Comparison of ENCODE assay signal across 13 cellular contexts in the genomic region with DNA sequence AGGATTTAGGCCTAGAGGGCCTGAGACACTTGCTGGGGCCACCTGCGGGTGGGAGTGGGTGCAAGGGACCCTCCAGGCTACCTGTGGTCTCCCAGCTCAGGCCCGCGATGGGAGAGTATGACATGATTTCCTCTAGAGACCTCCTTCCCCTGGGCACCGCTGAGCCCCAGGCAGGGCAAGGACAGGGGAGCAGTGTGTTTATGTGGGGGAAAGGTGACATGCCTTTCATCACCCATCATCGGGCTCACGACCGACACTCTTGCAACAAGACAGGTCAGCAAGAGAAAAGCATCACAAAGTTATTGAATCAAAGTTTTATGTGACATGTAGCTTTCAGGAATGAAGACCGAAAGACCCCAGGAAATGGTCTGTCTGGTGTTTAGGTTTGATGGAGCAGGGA. TPM values are rescaled to one million over a fixed set of nuclear protein-coding genes. Genes with fewer than 3 reads are reported as not detected.
DNase-seq lines count a peak whose midpoint lies in the region; ATAC-seq and TF ChIP-seq lines count a peak whose summit lies in the region.
"Had no signal": no experiment of that assay in that cellular context is flagged by ENCODE, and none has a peak within 500 bp of the region (broad histone marks: within the 10 kb centered on the region; RNA-seq: fewer than 3 reads in every experiment).

No MANE protein-coding gene starts in this region.

- no peak overlapping the region for H3K4ac ChIP-seq in neuronal stem cell (ENCODE audit: low read length)

- CTCF ChIA-PET in CD8-positive, alpha-beta memory T cell (lab: Charles Lee): interaction anchor here (1.0 to 7.4 kb wide), 8 partner anchors 9 to 29 kb away, joined by 3 to 69 read pairs (median 11); no protein-coding TSS in a partner anchor

- H3K18ac ChIP-seq in neuronal stem cell (ENCODE audit: low read length): peak overlapping the region; percentile 32

- TF ChIP-seq CTCF in endodermal cell (conservative IDR thresholded peaks at IDR 0.05): no peak

- POLR2A ChIA-PET in CD8-positive, alpha-beta memory T cell (lab: Charles Lee): interaction anchor here (0.9 to 2.1 kb wide), 3 partner anchors 9 to 14 kb away, joined by 4 to 9 read pairs (median 5); no protein-coding TSS in a partner anchor

- no peaks in the 10 kb centered on the region for H3K27me3 Mint-ChIP-seq in CD8-positive, alpha-beta memory T cell
- H3K27me3 Mint-ChIP-seq in endodermal cell (ENCODE audit: insufficient read depth): no peaks in the 10 kb centered on the region

- no peaks in the 10 kb centered on the region for H3K36me3 ChIP-seq in CD8-positive, alpha-beta memory T cell (ENCODE audit: insufficient read depth, low read length)
- H3K36me3 ChIP-seq in NT2/D1 (ENCODE audit: insufficient read depth, insufficient read length, low read length) (peaks cover 29% of the 10 kb centered on the region), endodermal cell (ENCODE audit: control insufficient read depth, insufficient read depth, low read length) (peaks cover 3% of the 10 kb centered on the region), neuronal stem cell (replicated peaks in 1 of 2; ENCODE audit: control insufficient read depth in 2 of 2, insufficient read depth in 2 of 2, low read length in 2 of 2) (peaks cover 1 to 4% of the 10 kb centered on the region in 2 donors)

- peak overlapping the region; percentile 93 to 100 (median 98) for H3K27ac Mint-ChIP-seq in CD8-positive, alpha-beta memory T cell
- peak overlapping the region; percentile 86 for H3K27ac Mint-ChIP-seq in endodermal cell

- H3K4me1 Mint-ChIP-seq in CD8-positive, alpha-beta memory T cell: peaks cover 63 to 76% (median 66%) of the 10 kb centered on the region in 3 donors
- peaks cover 19% of the 10 kb centered on the region for H3K4me1 Mint-ChIP-seq in endodermal cell

- WGBS in endodermal cell (ENCODE audit: insufficient coverage in 1 of 2, insufficient read length in 1 of 2), 2 experiments: 96% methylated on average over 4 to 8 of the region's 8 CpGs
- no CpG with 5 or more reads among the region's 8 CpGs for WGBS in neuronal stem cell (ENCODE audit: extremely low coverage in 2 of 2, insufficient read length in 2 of 2, insufficient replicate concordance in 1 of 2), 2 donors

- H3K14ac ChIP-seq in neuronal stem cell (ENCODE audit: low read length): no peak overlapping the region

- peaks cover 0 to 17% (median 2%) of the 10 kb centered on the region in 3 donors for H3K36me3 Mint-ChIP-seq in CD8-positive, alpha-beta memory T cell
- peaks cover 6% of the 10 kb centered on the region for H3K36me3 Mint-ChIP-seq in endodermal cell (ENCODE audit: low read depth)

- H3K9me3 ChIP-seq in CD8-positive, alpha-beta memory T cell (ENCODE audit: low read length): no peaks in the 10 kb centered on the region
- H3K9me3 ChIP-seq in NT2/D1 (ENCODE audit: insufficient read depth, low read length) (no peaks in the 10 kb centered on the region), endodermal cell (ENCODE audit: control insufficient read depth, low read length) (no peaks in the 10 kb centered on the region), neuronal stem cell (replicated peaks in 1 of 2; ENCODE audit: control insufficient read depth in 2 of 2, insufficient read depth in 1 of 2, low read depth in 1 of 2, low read length in 2 of 2) (no peaks in the 10 kb centered on the region)
- H3K9me3 ChIP-seq: tibial nerve had no signal

- H4K8ac ChIP-seq in neuronal stem cell (ENCODE audit: low read depth, low read length): no peak overlapping the region

- H2BK12ac ChIP-seq in neuronal stem cell (ENCODE audit: low read length): no peak overlapping the region

- no peak overlapping the region for H4K91ac ChIP-seq in neuronal stem cell (ENCODE audit: low read depth, low read length, poor library complexity)

- H2AK5ac ChIP-seq in neuronal stem cell (ENCODE audit: low read depth, low read length): no peak overlapping the region

- no peak for DNase-seq in CD8-positive, alpha-beta memory T cell
- no peak for DNase-seq in NT2/D1 (ENCODE audit: low read depth, low spot score)
- no peak for DNase-seq in endodermal cell
- no peak for DNase-seq in neuronal stem cell (ENCODE audit: low spot score)
- DNase-seq in HUDEP-2 (lab: John Stamatoyannopoulos, UW; ENCODE audit: unreplicated experiment in 76 of 76): no peak
- DNase-seq in NCI-H524 treated with DMSO at 0.1 percent for 48 hours (lab: John Stamatoyannopoulos, UW): no peak
- DNase-seq: head of caudate nucleus, NCI-H2029, RPMI8226 had no signal

- peaks cover 67% of the 10 kb centered on the region for H3K4me1 ChIP-seq in CD8-positive, alpha-beta memory T cell (ENCODE audit: insufficient read depth, low read length)
- H3K4me1 ChIP-seq in NT2/D1 (ENCODE audit: insufficient read depth, insufficient read length): peaks cover 31% of the 10 kb centered on the region
- H3K4me1 ChIP-seq in endodermal cell (ENCODE audit: control insufficient read depth, insufficient read depth, low read length): peaks cover 7% of the 10 kb centered on the region
- peaks cover 6 to 15% of the 10 kb centered on the region in 2 donors for H3K4me1 ChIP-seq in neuronal stem cell (ENCODE audit: control insufficient read depth in 2 of 2, insufficient read depth in 1 of 2, low read depth in 1 of 2, low read length in 2 of 2)

- H3K9me3 Mint-ChIP-seq in CD8-positive, alpha-beta memory T cell: no peaks in the 10 kb centered on the region
- H3K9me3 Mint-ChIP-seq in endodermal cell: no peaks in the 10 kb centered on the region
- H3K9me3 Mint-ChIP-seq: nephron had no signal

- peak overlapping the region; percentile 42 to 90 (median 69) for H3K4me3 Mint-ChIP-seq in CD8-positive, alpha-beta memory T cell
- H3K4me3 Mint-ChIP-seq in endodermal cell: no peak overlapping the region
- H3K4me3 Mint-ChIP-seq: nephron had no signal

- no peak overlapping the region for H2BK120ac ChIP-seq in neuronal stem cell (ENCODE audit: low read depth, low read length)

- ATAC-seq in GM21526 (IDR thresholded peaks at IDR 0.05; ENCODE audit: low FRiP score, unreplicated experiment): no peak
- no peak for ATAC-seq in activated CD4-positive, CD25-positive, alpha-beta regulatory T cell treated with anti-CD3 and anti-CD28 coated beads, Interleukin-2, amount 50 U/mL, for 24 hours

- peaks cover 5% of the 10 kb centered on the region for H3K79me1 ChIP-seq in neuronal stem cell (ENCODE audit: low read depth, low read length)

- peak overlapping the region; percentile 57 for H3K9ac ChIP-seq in NT2/D1 (ENCODE audit: insufficient read length, low read depth)
- H3K9ac ChIP-seq in endodermal cell (ENCODE audit: extremely low read depth, low read length, poor library complexity, severe bottlenecking): no peak overlapping the region
- H3K9ac ChIP-seq in neuronal stem cell (ENCODE audit: low read depth, low read length, poor library complexity): peak overlapping the region; percentile 39

- H3K4me2 ChIP-seq in neuronal stem cell (ENCODE audit: insufficient read depth, low read length, poor library complexity, severe bottlenecking): no peak overlapping the region

- no peak overlapping the region for H3K4me3 ChIP-seq in CD8-positive, alpha-beta memory T cell (ENCODE audit: low read length)
- H3K4me3 ChIP-seq in NT2/D1 (ENCODE audit: insufficient read length, low read depth): no peak overlapping the region
- H3K4me3 ChIP-seq in endodermal cell (ENCODE audit: low read length): no peak overlapping the region
- H3K4me3 ChIP-seq in neuronal stem cell (ENCODE audit: low read length in 2 of 2): no peak overlapping the region
- H3K4me3 ChIP-seq: tibial nerve had no signal

- no peak overlapping the region for H2BK15ac ChIP-seq in neuronal stem cell (ENCODE audit: low read length)

- H3K27me3 ChIP-seq in CD8-positive, alpha-beta memory T cell (ENCODE audit: insufficient read depth, low read length, poor library complexity, severe bottlenecking): no peaks in the 10 kb centered on the region
- H3K27me3 ChIP-seq in NT2/D1 (ENCODE audit: insufficient read depth, insufficient read length) (no peaks in the 10 kb centered on the region), endodermal cell (ENCODE audit: control insufficient read depth, insufficient read depth, low read length, poor library complexity, severe bottlenecking) (no peaks in the 10 kb centered on the region), neuronal stem cell (ENCODE audit: control insufficient read depth in 3 of 3, insufficient read depth in 3 of 3, low read depth in 1 of 3, low read length in 3 of 3) (no peaks in the 10 kb centered on the region)
- H3K27me3 ChIP-seq: tibial nerve had no signal

- no peak overlapping the region for H3K23ac ChIP-seq in neuronal stem cell (ENCODE audit: low read depth, low read length, poor library complexity)

- H2AFZ ChIP-seq in neuronal stem cell (ENCODE audit: low read length): no peak overlapping the region

- no peak overlapping the region for H2BK5ac ChIP-seq in neuronal stem cell (ENCODE audit: low read length)

- no peak overlapping the region for H3K27ac ChIP-seq in CD8-positive, alpha-beta memory T cell (ENCODE audit: low read depth, low read length)
- no peak overlapping the region for H3K27ac ChIP-seq in endodermal cell (ENCODE audit: low read depth, low read length)
- H3K27ac ChIP-seq in neuronal stem cell (replicated peaks; ENCODE audit: low read length): no peak overlapping the region

RNA-seq across cellular contexts. Expression of gene SH2B3, which starts 19.9 kb away (rescaled TPM):
- 10 to 100 TPM; 46.8 to 48.9 TPM for total RNA-seq in CD8-positive, alpha-beta memory T cell
- 11.1 TPM for polyA plus RNA-seq in CD8-positive, alpha-beta memory T cell
- 1 to 10 TPM; 6.8 to 6.9 TPM for total RNA-seq in endodermal cell
- polyA plus RNA-seq in endodermal cell (2013, experiment 1 of 2): 6.2 TPM
- polyA plus RNA-seq in endodermal cell (2013, experiment 2 of 2): 5.0 TPM
- 6.5 TPM for polyA plus RNA-seq in neuronal stem cell (2013, experiment 1 of 2)
- polyA plus RNA-seq in neuronal stem cell (2013, experiment 2 of 2): 6.3 TPM

RNA-seq across cellular contexts. Expression of gene PHETA1, which starts 56.8 kb away (rescaled TPM):
- total RNA-seq in CD8-positive, alpha-beta memory T cell: 1 to 10 TPM; 3.8 to 3.9 TPM
- polyA plus RNA-seq in CD8-positive, alpha-beta memory T cell: 1.8 TPM
- 10 to 100 TPM; 15.0 to 19.2 TPM for total RNA-seq in endodermal cell
- 11.7 TPM for polyA plus RNA-seq in endodermal cell (2013, experiment 1 of 2)
- 11.6 TPM for polyA plus RNA-seq in endodermal cell (2013, experiment 2 of 2)
- polyA plus RNA-seq in neuronal stem cell (2013, experiment 1 of 2): 10.7 TPM
- polyA plus RNA-seq in neuronal stem cell (2013, experiment 2 of 2): 11.2 TPM

Comparison
In these comparisons a context has a peak if more than half of its experiments do, and no peak if none do; other contexts are left out.
1. RNA of gene SH2B3, which starts 19.9 kb away (total RNA-seq): 46.8 to 48.9 TPM in CD8-positive, alpha-beta memory T cell; 6.8 to 6.9 TPM in endodermal cell; every median in the first group is over 4 times any median in the second.